ENCODE assay signal across 10 cellular contexts in genomic region chr15:59296181-59296617, GRCh38.
DNase-seq lines count a peak whose midpoint lies in the region; ATAC-seq and TF ChIP-seq lines count a peak whose summit lies in the region.
"Had no signal": no experiment of that assay in that cellular context is flagged by ENCODE, and none has a peak within 500 bp of the region (broad histone marks: within the 10 kb centered on the region; RNA-seq: fewer than 3 reads in every experiment).

No MANE protein-coding gene starts in this region.

- H2BK120ac ChIP-seq in neuronal stem cell (ENCODE audit: low read depth, low read length) = no peak overlapping the region

- H3K27ac Mint-ChIP-seq in endodermal cell = peak overlapping the region; percentile 63

- no peak overlapping the region for H3K4me3 Mint-ChIP-seq in endodermal cell

- H3K4me3 ChIP-seq in endodermal cell (ENCODE audit: low read length) = no peak overlapping the region
- H3K4me3 ChIP-seq in neuronal stem cell (ENCODE audit: low read length in 2 of 2) = no peak overlapping the region

- H3K27me3 ChIP-seq in endodermal cell (ENCODE audit: control insufficient read depth, insufficient read depth, low read length, poor library complexity, severe bottlenecking) = no peaks in the 10 kb centered on the region
- H3K27me3 ChIP-seq in neuronal stem cell (ENCODE audit: control insufficient read depth in 3 of 3, insufficient read depth in 3 of 3, low read depth in 1 of 3, low read length in 3 of 3) = no peaks in the 10 kb centered on the region

- peaks cover 1% of the 10 kb centered on the region for H3K9me3 Mint-ChIP-seq in endodermal cell

- H3K18ac ChIP-seq in neuronal stem cell (ENCODE audit: low read length) = no peak overlapping the region

- ATAC-seq in HG02588 (IDR thresholded peaks at IDR 0.05; ENCODE audit: unreplicated experiment) (no peak), HG02885 (IDR thresholded peaks at IDR 0.05; ENCODE audit: poor library complexity, unreplicated experiment) (no peak), HG02642 (IDR thresholded peaks at IDR 0.05; ENCODE audit: poor library complexity, unreplicated experiment) (no peak)

- H3K4me1 ChIP-seq in endodermal cell (ENCODE audit: control insufficient read depth, insufficient read depth, low read length) (no peaks in the 10 kb centered on the region), neuronal stem cell (ENCODE audit: control insufficient read depth in 2 of 2, insufficient read depth in 1 of 2, low read depth in 1 of 2, low read length in 2 of 2) (peaks cover 17 to 20% of the 10 kb centered on the region in 2 donors)

- no peak overlapping the region for H4K91ac ChIP-seq in neuronal stem cell (ENCODE audit: low read depth, low read length, poor library complexity)

- H3K4me1 Mint-ChIP-seq in endodermal cell = peaks cover 29% of the 10 kb centered on the region

- peak overlapping the region; percentile 27 for H2AFZ ChIP-seq in neuronal stem cell (ENCODE audit: low read length)

- H3K27me3 Mint-ChIP-seq in endodermal cell (ENCODE audit: insufficient read depth) = no peaks in the 10 kb centered on the region

- H3K4ac ChIP-seq in neuronal stem cell (ENCODE audit: low read length) = no peak overlapping the region

- H3K23ac ChIP-seq in neuronal stem cell (ENCODE audit: low read depth, low read length, poor library complexity) = no peak overlapping the region

- H3K27ac ChIP-seq in endodermal cell (ENCODE audit: low read depth, low read length) = no peak overlapping the region
- H3K27ac ChIP-seq in neuronal stem cell (replicated peaks; ENCODE audit: low read length) = no peak overlapping the region

- TF ChIP-seq CTCF in endodermal cell (conservative IDR thresholded peaks at IDR 0.05) = no peak

- no peak overlapping the region for H2BK12ac ChIP-seq in neuronal stem cell (ENCODE audit: low read length)

- H3K79me1 ChIP-seq in neuronal stem cell (ENCODE audit: low read depth, low read length) = no peaks in the 10 kb centered on the region

- H3K36me3 ChIP-seq in endodermal cell (ENCODE audit: control insufficient read depth, insufficient read depth, low read length) (no peaks in the 10 kb centered on the region), neuronal stem cell (replicated peaks in 1 of 2; ENCODE audit: control insufficient read depth in 2 of 2, insufficient read depth in 2 of 2, low read length in 2 of 2) (no peaks in the 10 kb centered on the region)

- H3K9me3 ChIP-seq in endodermal cell (ENCODE audit: control insufficient read depth, low read length) (no peaks in the 10 kb centered on the region), neuronal stem cell (replicated peaks in 1 of 2; ENCODE audit: control insufficient read depth in 2 of 2, insufficient read depth in 1 of 2, low read depth in 1 of 2, low read length in 2 of 2) (no peaks in the 10 kb centered on the region)

- peaks cover 3% of the 10 kb centered on the region for H3K36me3 Mint-ChIP-seq in endodermal cell (ENCODE audit: low read depth)

- no peak overlapping the region for H2BK5ac ChIP-seq in neuronal stem cell (ENCODE audit: low read length)

- H4K8ac ChIP-seq in neuronal stem cell (ENCODE audit: low read depth, low read length) = no peak overlapping the region

- no peak overlapping the region for H3K4me2 ChIP-seq in neuronal stem cell (ENCODE audit: insufficient read depth, low read length, poor library complexity, severe bottlenecking)

- no peak overlapping the region for H2AK5ac ChIP-seq in neuronal stem cell (ENCODE audit: low read depth, low read length)

- DNase-seq in AG20443 (ENCODE audit: low spot score) (peak; percentile 77), NCI-H69 (lab: John Stamatoyannopoulos, UW) (peak; percentile 85), endodermal cell (peak; percentile 45), neuronal stem cell (ENCODE audit: low spot score) (no peak), hippocampal formation (lab: John Stamatoyannopoulos, UW) (no peak)
- DNase-seq: DMS 273 treated with DMSO at 0.1 percent for 48 hours; stimulated activated CD4-positive, alpha-beta T cell treated with anti-CD3 and anti-CD28 coated beads, Interleukin-15, amount 100 ng/mL, for 24 hours had no signal

- H2BK15ac ChIP-seq in neuronal stem cell (ENCODE audit: low read length) = no peak overlapping the region

- H3K14ac ChIP-seq in neuronal stem cell (ENCODE audit: low read length) = no peak overlapping the region

- WGBS in endodermal cell (ENCODE audit: insufficient coverage in 1 of 2, insufficient read length in 1 of 2), 2 experiments = 72 to 74% methylated on average over 4 to 6 of the region's 6 CpGs
- no CpG with 5 or more reads among the region's 6 CpGs for WGBS in neuronal stem cell (ENCODE audit: extremely low coverage in 2 of 2, insufficient read length in 2 of 2, insufficient replicate concordance in 1 of 2), 2 donors

- H3K9ac ChIP-seq in endodermal cell (ENCODE audit: extremely low read depth, low read length, poor library complexity, severe bottlenecking) (no peak overlapping the region), neuronal stem cell (ENCODE audit: low read depth, low read length, poor library complexity) (no peak overlapping the region)

Comparison
In these comparisons a context has a peak if more than half of its experiments do, and no peak if none do; other contexts are left out.
1. DNase-seq: peak in AG20443 (single experiment), NCI-H69 (single experiment) and endodermal cell (single experiment); none in neuronal stem cell (single experiment) and hippocampal formation (0 of 2).